In the genomic region with DNA sequence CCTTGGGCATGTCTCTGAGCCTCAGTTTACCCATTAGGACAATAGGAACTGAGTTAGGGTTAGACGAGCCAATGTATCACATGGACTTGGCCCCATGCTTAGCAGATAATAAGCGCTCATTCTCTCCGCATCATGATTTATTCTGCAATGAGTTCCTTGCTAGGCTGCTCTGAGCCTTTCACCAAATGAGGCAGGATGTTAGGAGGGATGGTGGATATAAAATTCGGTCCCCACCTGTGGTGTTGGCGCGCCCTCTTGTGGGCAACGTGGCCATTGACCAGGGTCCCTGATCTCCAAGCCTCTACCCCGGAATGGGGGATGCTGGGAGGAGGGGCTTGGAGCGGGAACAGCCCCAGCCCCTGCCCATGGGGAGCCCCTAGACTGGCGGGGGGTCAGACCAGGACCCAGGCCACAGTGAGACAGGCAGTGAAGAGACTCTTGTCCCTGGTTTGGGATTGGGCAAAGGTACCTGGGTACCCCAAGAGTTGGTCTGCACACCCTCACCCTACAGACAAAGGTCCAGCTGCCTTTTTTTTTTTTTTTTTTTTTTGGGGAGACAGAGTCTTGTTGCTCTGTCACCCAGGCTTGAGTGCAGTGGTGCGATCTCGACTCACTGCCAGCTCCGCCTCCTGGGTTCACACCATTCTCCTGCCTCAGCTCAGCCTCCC, we compare ENCODE assay signal across 9 cellular contexts.
DNase-seq lines count a peak whose midpoint lies in the region; ATAC-seq, FAIRE-seq and TF ChIP-seq lines count a peak whose summit lies in the region.
"Had no signal": no experiment of that assay in that cellular context is flagged by ENCODE, and none has a peak within 500 bp of the region (broad histone marks: within the 10 kb centered on the region; RNA-seq: fewer than 3 reads in every experiment).

No MANE protein-coding gene starts in this region.

- ATAC-seq in HG02938 (IDR thresholded peaks at IDR 0.05; ENCODE audit: unreplicated experiment), result no peak

- no peaks in the 10 kb centered on the region for H4K20me1 ChIP-seq in SU-DHL-6 (ENCODE audit: low read depth, low read length)

- no peak overlapping the region for H3K9ac ChIP-seq in SU-DHL-6 (ENCODE audit: low read length)

- no peaks in the 10 kb centered on the region for H3K9me3 ChIP-seq in SU-DHL-6 (ENCODE audit: insufficient read depth, low read length)

- no peaks in the 10 kb centered on the region for H3K27me3 ChIP-seq in GM06990 (replicated peaks; ENCODE audit: control insufficient read depth, insufficient read depth, low read length)
- no peaks in the 10 kb centered on the region for H3K27me3 ChIP-seq in SU-DHL-6 (ENCODE audit: low read length)

- H3K79me2 ChIP-seq in SU-DHL-6 (ENCODE audit: insufficient read depth, low read length), result no peaks in the 10 kb centered on the region

- H2AFZ ChIP-seq in SU-DHL-6 (ENCODE audit: low read depth, low read length, severe bottlenecking), result no peak overlapping the region

- no peak overlapping the region for H3K27ac ChIP-seq in SU-DHL-6 (ENCODE audit: low read depth, low read length)

- H3K4me2 ChIP-seq in SU-DHL-6 (ENCODE audit: low read depth, low read length, poor library complexity, severe bottlenecking), result no peak overlapping the region

- no peak for FAIRE-seq in urothelium cell line (lab: Jason Lieb, UNC)
- FAIRE-seq: islet of Langerhans had no signal

- H3F3A ChIP-seq in SU-DHL-6 (ENCODE audit: insufficient read depth), result no peaks in the 10 kb centered on the region

- H3K4me3 ChIP-seq in GM06990 (replicated peaks; ENCODE audit: low read depth, low read length) (no peak overlapping the region), SU-DHL-6 (ENCODE audit: insufficient read depth, low read length, poor library complexity, severe bottlenecking) (no peak overlapping the region)

- intact Hi-C loops in head of caudate nucleus (cut with DNase I) (loop anchor here (10.0 kb wide), 1 partner anchor 278 kb away; no protein-coding TSS in a partner anchor), posterior cingulate gyrus (cut with DNase I) (loop anchor here (1.0 to 10.0 kb wide), 4 partner anchors 42 to 311 kb away; a partner anchor contains a TSS)

- peak; percentile 89 for TF ChIP-seq CTCF in GM06990 (IDR thresholded peaks at IDR 0.05; ENCODE audit: insufficient read depth, low read length, poor library complexity, severe bottlenecking)
- TF ChIP-seq CTCF in SU-DHL-6 (IDR thresholded peaks at IDR 0.05; ENCODE audit: insufficient read depth, low read length, poor library complexity, severe bottlenecking), result peak; percentile 89

- no peaks in the 10 kb centered on the region for H3K9me2 ChIP-seq in SU-DHL-6 (replicated peaks; ENCODE audit: insufficient read depth, low read length)

- H3K36me3 ChIP-seq in GM06990 (ENCODE audit: control insufficient read depth, insufficient read depth, low read length) (peaks cover 30% of the 10 kb centered on the region), SU-DHL-6 (ENCODE audit: low read length) (no peaks in the 10 kb centered on the region)

- DNase-seq in GM06990 (ENCODE audit: extremely low read depth, insufficient read length) (peak; percentile 74), NAMALWA (ENCODE audit: low spot score) (peak; percentile 91), head of caudate nucleus (peak; percentile 67 to 94 (median 87)), posterior cingulate gyrus (peak; percentile 71 to 98 (median 88)), urothelium cell line (ENCODE audit: low spot score) (peak; percentile 77)
- peak; percentile 83 for DNase-seq in activated naive CD4-positive, alpha-beta T cell treated with anti-CD3 and anti-CD28 coated beads, Interleukin-2, amount 50 U/mL, for 16 hours
